In the genomic region with DNA sequence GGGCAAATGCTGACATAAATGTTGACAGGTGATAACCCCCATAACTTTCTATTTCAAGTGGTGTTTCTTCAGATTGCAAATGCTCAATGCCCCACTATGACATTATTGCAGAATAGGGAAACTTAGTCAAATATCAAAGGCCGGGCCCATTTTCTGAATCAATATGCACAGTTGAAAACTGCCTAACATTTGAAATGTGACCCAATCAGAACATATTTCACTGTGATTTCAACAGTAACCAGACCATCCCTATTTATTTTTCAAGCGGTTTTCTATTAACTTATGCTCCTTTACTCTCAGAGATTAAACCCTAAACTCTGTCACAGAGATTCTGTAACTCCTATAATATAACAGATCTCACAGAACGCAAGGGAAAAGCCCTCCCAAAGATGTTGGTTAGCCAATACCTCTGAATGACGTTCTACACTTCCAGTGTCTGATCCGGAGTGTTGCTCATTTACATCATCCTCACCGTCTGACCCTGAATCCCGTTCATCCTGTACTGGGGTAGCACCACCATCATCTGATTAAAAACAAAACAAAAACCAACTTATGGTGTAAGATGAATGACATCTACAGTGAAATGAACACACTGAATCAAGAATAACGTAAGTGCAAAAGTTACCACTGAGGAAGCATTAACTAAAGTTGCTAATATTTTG, we compare ENCODE assay signal across 16 cellular contexts. TPM values are rescaled to one million over a fixed set of nuclear protein-coding genes. Genes with fewer than 3 reads are reported as not detected.
DNase-seq lines count a peak whose midpoint lies in the region; ATAC-seq and TF ChIP-seq lines count a peak whose summit lies in the region.
"Had no signal": no experiment of that assay in that cellular context is flagged by ENCODE, and none has a peak within 500 bp of the region (broad histone marks: within the 10 kb centered on the region; RNA-seq: fewer than 3 reads in every experiment).

No MANE protein-coding gene starts in this region.

- peaks cover 77% of the 10 kb centered on the region for H3K79me2 ChIP-seq in hepatocyte

- H2AFZ ChIP-seq in hepatocyte = no peak overlapping the region

- CTCF ChIA-PET in WTC11 (lab: Charles Lee) = no interaction called here

- intact Hi-C loops in transverse colon (cut with DNase I; ENCODE audit: low total_unique reads) = no loop called here

- peaks cover 6% of the 10 kb centered on the region for H4K20me1 ChIP-seq in hepatocyte (ENCODE audit: insufficient read depth, poor library complexity, severe bottlenecking)

- WGBS in hepatocyte (ENCODE audit: low lambda C conversion rate, missing lambda C conversion rate) = 88% methylated on average over 8 of the region's 8 CpGs
- 71 to 83% methylated on average over 7 to 8 of the region's 8 CpGs for WGBS in transverse colon (ENCODE audit: low coverage in 1 of 2), 2 donors

- H3K27ac Mint-ChIP-seq in activated naive CD4-positive, alpha-beta T cell treated with anti-CD3 and anti-CD28 coated beads, Interleukin-2, amount 50 U/mL, for 24 hours = no peak overlapping the region
- peak overlapping the region in 1 of 2 donors; percentile 29 for H3K27ac Mint-ChIP-seq in activated naive CD4-positive, alpha-beta T cell treated with anti-CD3 and anti-CD28 coated beads, Interleukin-2, amount 50 U/mL, for 72 hours
- H3K27ac Mint-ChIP-seq in WTC11 = peak overlapping the region; percentile 39
- H3K27ac Mint-ChIP-seq in stimulated activated effector memory CD8-positive, alpha-beta T cell treated with anti-CD3 and anti-CD28 coated beads, Interleukin-12 subunit alpha, Interleukin-12 subunit beta, amount 100 ng/mL, for 72 hours = peak overlapping the region; percentile 19

- no peak for TF ChIP-seq POLR2A in transverse colon (IDR thresholded peaks at IDR 0.05)

- in situ Hi-C loops in transverse colon (cut with MboI; ENCODE audit: low pct_ligation_motif_present in 1 of 4, low pct_unique_long_range_greater_than_20kb in 1 of 4, low sequenced_read_pairs in 3 of 4) = no loop called here

- H3K4me3 ChIP-seq in hepatocyte (no peak overlapping the region), transverse colon (no peak overlapping the region)

- H3K4me2 ChIP-seq in hepatocyte = peak overlapping the region; percentile 82

- no peak for TF ChIP-seq EP300 in transverse colon (IDR thresholded peaks at IDR 0.05; ENCODE audit: low read depth)

- no peak for DNase-seq in activated naive CD4-positive, alpha-beta T cell treated with anti-CD3 and anti-CD28 coated beads, Interleukin-2, amount 50 U/mL, for 72 hours (ENCODE audit: low spot score in 2 of 2)
- DNase-seq in WTC11 (ENCODE audit: low spot score) (no peak), hepatocyte (ENCODE audit: low spot score) (no peak), NCI-H1417 (lab: John Stamatoyannopoulos, UW) (no peak), iPS-NIHi7 (ENCODE audit: extremely low spot score) (no peak), transverse colon (no peak)
- DNase-seq in stimulated activated effector memory CD8-positive, alpha-beta T cell treated with anti-CD3 and anti-CD28 coated beads, Interleukin-12 subunit alpha, Interleukin-12 subunit beta, amount 100 ng/mL, for 72 hours (ENCODE audit: low spot score in 2 of 2) = no peak
- DNase-seq: brain microvascular endothelial cell, H7, KG1, NCI-H146, NCI-H446, occipital lobe, OCI-M1, WERI-Rb-1 had no signal

- H3K27me3 ChIP-seq in hepatocyte (no peaks in the 10 kb centered on the region), transverse colon (no peaks in the 10 kb centered on the region)
- H3K27me3 ChIP-seq: brain microvascular endothelial cell had no signal

- H3K4me3 Mint-ChIP-seq in activated naive CD4-positive, alpha-beta T cell treated with anti-CD3 and anti-CD28 coated beads, Interleukin-2, amount 50 U/mL, for 24 hours = peak overlapping the region; percentile 51
- H3K4me3 Mint-ChIP-seq in WTC11 = peak overlapping the region; percentile 10; the same call in 1 of the 2 replicates
- peak overlapping the region; percentile 48 for H3K4me3 Mint-ChIP-seq in stimulated activated effector memory CD8-positive, alpha-beta T cell treated with anti-CD3 and anti-CD28 coated beads, Interleukin-12 subunit alpha, Interleukin-12 subunit beta, amount 100 ng/mL, for 72 hours

- H3K36me3 ChIP-seq in hepatocyte (replicated peaks; ENCODE audit: insufficient read depth, low read depth) (no peaks in the 10 kb centered on the region), transverse colon (peaks cover 0 to 6% (median 0%) of the 10 kb centered on the region in 4 donors)

- no peak for TF ChIP-seq CTCF in WTC11 (IDR thresholded peaks at IDR 0.05)
- TF ChIP-seq CTCF in hepatocyte (IDR thresholded peaks at IDR 0.05; ENCODE audit: poor library complexity) = no peak
- TF ChIP-seq CTCF in transverse colon (IDR thresholded peaks at IDR 0.05) = no peak

- H3K9me3 Mint-ChIP-seq in activated naive CD4-positive, alpha-beta T cell treated with anti-CD3 and anti-CD28 coated beads, Interleukin-2, amount 50 U/mL, for 24 hours = no peaks in the 10 kb centered on the region
- H3K9me3 Mint-ChIP-seq in activated naive CD4-positive, alpha-beta T cell treated with anti-CD3 and anti-CD28 coated beads, Interleukin-2, amount 50 U/mL, for 72 hours = no peaks in the 10 kb centered on the region
- H3K9me3 Mint-ChIP-seq in WTC11 = no peaks in the 10 kb centered on the region
- no peaks in the 10 kb centered on the region for H3K9me3 Mint-ChIP-seq in stimulated activated effector memory CD8-positive, alpha-beta T cell treated with anti-CD3 and anti-CD28 coated beads, Interleukin-12 subunit alpha, Interleukin-12 subunit beta, amount 100 ng/mL, for 72 hours

- H3K9me3 ChIP-seq in hepatocyte (ENCODE audit: low read depth) (no peaks in the 10 kb centered on the region), transverse colon (no peaks in the 10 kb centered on the region)

- peaks cover 11% of the 10 kb centered on the region for H3K36me3 Mint-ChIP-seq in activated naive CD4-positive, alpha-beta T cell treated with anti-CD3 and anti-CD28 coated beads, Interleukin-2, amount 50 U/mL, for 24 hours
- H3K36me3 Mint-ChIP-seq in activated naive CD4-positive, alpha-beta T cell treated with anti-CD3 and anti-CD28 coated beads, Interleukin-2, amount 50 U/mL, for 72 hours = peaks cover 12 to 24% of the 10 kb centered on the region in 2 donors
- peaks cover 31% of the 10 kb centered on the region for H3K36me3 Mint-ChIP-seq in WTC11
- H3K36me3 Mint-ChIP-seq in stimulated activated effector memory CD8-positive, alpha-beta T cell treated with anti-CD3 and anti-CD28 coated beads, Interleukin-12 subunit alpha, Interleukin-12 subunit beta, amount 100 ng/mL, for 72 hours = peaks cover 66% of the 10 kb centered on the region

- no peak for ATAC-seq in activated naive CD4-positive, alpha-beta T cell treated with anti-CD3 and anti-CD28 coated beads, Interleukin-2, amount 50 U/mL, for 72 hours
- no peak for ATAC-seq in WTC11
- peak; percentile 57 for ATAC-seq in stimulated activated effector memory CD8-positive, alpha-beta T cell treated with anti-CD3 and anti-CD28 coated beads, Interleukin-12 subunit alpha, Interleukin-12 subunit beta, amount 100 ng/mL, for 72 hours

- no peaks in the 10 kb centered on the region for H3K27me3 Mint-ChIP-seq in activated naive CD4-positive, alpha-beta T cell treated with anti-CD3 and anti-CD28 coated beads, Interleukin-2, amount 50 U/mL, for 24 hours
- H3K27me3 Mint-ChIP-seq in WTC11 (ENCODE audit: low read depth) = no peaks in the 10 kb centered on the region

- H3K4me1 Mint-ChIP-seq in activated naive CD4-positive, alpha-beta T cell treated with anti-CD3 and anti-CD28 coated beads, Interleukin-2, amount 50 U/mL, for 24 hours = peaks cover 48% of the 10 kb centered on the region
- peaks cover 20% of the 10 kb centered on the region for H3K4me1 Mint-ChIP-seq in WTC11
- H3K4me1 Mint-ChIP-seq in stimulated activated effector memory CD8-positive, alpha-beta T cell treated with anti-CD3 and anti-CD28 coated beads, Interleukin-12 subunit alpha, Interleukin-12 subunit beta, amount 100 ng/mL, for 72 hours = peaks cover 42% of the 10 kb centered on the region

- H3K27ac ChIP-seq in hepatocyte = no peak overlapping the region
- no peak overlapping the region for H3K27ac ChIP-seq in transverse colon
- H3K27ac ChIP-seq: brain microvascular endothelial cell, WERI-Rb-1 had no signal

- H3K9me2 ChIP-seq in hepatocyte (replicated peaks; ENCODE audit: insufficient read depth) = no peaks in the 10 kb centered on the region

- POLR2A ChIA-PET in WTC11 (lab: Charles Lee) = no interaction called here

- H3K4me1 ChIP-seq in hepatocyte (ENCODE audit: insufficient read depth) = peaks cover 12% of the 10 kb centered on the region
- H3K4me1 ChIP-seq in transverse colon = peaks cover 0 to 25% (median 19%) of the 10 kb centered on the region in 4 donors

TF ChIP-seq in WTC11, 78 proteins besides CTCF, POLR2A, EP300 and RAD21 (continues in another document):
- no peak for TF ChIP-seq FOXJ3 (CRISPR knock-in tag; IDR thresholded peaks at IDR 0.05; ENCODE audit: borderline replicate concordance)
- TF ChIP-seq, protein P1, sequence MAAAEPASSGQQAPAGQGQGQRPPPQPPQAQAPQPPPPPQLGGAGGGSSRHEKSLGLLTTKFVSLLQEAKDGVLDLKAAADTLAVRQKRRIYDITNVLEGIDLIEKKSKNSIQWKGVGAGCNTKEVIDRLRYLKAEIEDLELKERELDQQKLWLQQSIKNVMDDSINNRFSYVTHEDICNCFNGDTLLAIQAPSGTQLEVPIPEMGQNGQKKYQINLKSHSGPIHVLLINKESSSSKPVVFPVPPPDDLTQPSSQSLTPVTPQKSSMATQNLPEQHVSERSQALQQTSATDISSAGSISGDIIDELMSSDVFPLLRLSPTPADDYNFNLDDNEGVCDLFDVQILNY (CRISPR knock-in tag; IDR thresholded peaks at IDR 0.05) = no peak
- no peak for TF ChIP-seq ZNF317 (CRISPR knock-in tag; IDR thresholded peaks at IDR 0.05; ENCODE audit: borderline replicate concordance, low read depth)

RNA-seq across cellular contexts. Expression of a gene that starts 2.9 kb away (rescaled TPM):
- total RNA-seq in activated naive CD4-positive, alpha-beta T cell treated with anti-CD3 and anti-CD28 coated beads, Interleukin-2, amount 50 U/mL, for 72 hours = 10 to 100 TPM; 42.9 to 60.5 TPM
- total RNA-seq in WTC11 (2021) = 69.2 to 70.5 TPM (median 69.3 TPM) in 3 replicates
- 45.9 and 58.5 TPM in 2 replicates for total RNA-seq in hepatocyte
- 47.8 and 49.3 TPM in 2 replicates for polyA plus RNA-seq in hepatocyte
- total RNA-seq in transverse colon = 100 to 1,000 TPM in 1 of 4 donors, 10 to 100 TPM in 3; 27.3 to 139 (median 45.4) TPM

RNA-seq across cellular contexts. Expression of a gene that starts 12.1 kb away (rescaled TPM):
- 1 to 10 TPM in 1 of 2 donors, under 1 TPM in 1; 0.64 to 1.9 TPM for total RNA-seq in activated naive CD4-positive, alpha-beta T cell treated with anti-CD3 and anti-CD28 coated beads, Interleukin-2, amount 50 U/mL, for 72 hours
- total RNA-seq in WTC11 (2021) (0.02 TPM in 1 of 3 replicates, not detected in the others), hepatocyte (17.6 and 20.1 TPM in 2 replicates), transverse colon (100 to 1,000 TPM; 242 to 637 (median 280) TPM)
- 12.6 and 17.6 TPM in 2 replicates for polyA plus RNA-seq in hepatocyte
- total RNA-seq: H7, occipital lobe had no signal

Comparison
In these comparisons a context has a peak if more than half of its experiments do, and no peak if none do; other contexts are left out.
1. RNA of a gene that starts 12.1 kb away (total RNA-seq): 242 to 637 TPM in transverse colon; 17.6 to 20.1 TPM in hepatocyte, 0.64 to 1.9 TPM in activated naive CD4-positive, alpha-beta T cell treated with anti-CD3 and anti-CD28 coated beads, Interleukin-2, amount 50 U/mL, for 72 hours and 0.02 TPM in WTC11; every median in the first group is over 10 times any median in the second.
2. Peak in every context shown above with its lines, with median percentiles within 50 percentile points of each other: H3K4me3 Mint-ChIP-seq.